ENCODE assay signal across 8 cellular contexts in the genomic region with DNA sequence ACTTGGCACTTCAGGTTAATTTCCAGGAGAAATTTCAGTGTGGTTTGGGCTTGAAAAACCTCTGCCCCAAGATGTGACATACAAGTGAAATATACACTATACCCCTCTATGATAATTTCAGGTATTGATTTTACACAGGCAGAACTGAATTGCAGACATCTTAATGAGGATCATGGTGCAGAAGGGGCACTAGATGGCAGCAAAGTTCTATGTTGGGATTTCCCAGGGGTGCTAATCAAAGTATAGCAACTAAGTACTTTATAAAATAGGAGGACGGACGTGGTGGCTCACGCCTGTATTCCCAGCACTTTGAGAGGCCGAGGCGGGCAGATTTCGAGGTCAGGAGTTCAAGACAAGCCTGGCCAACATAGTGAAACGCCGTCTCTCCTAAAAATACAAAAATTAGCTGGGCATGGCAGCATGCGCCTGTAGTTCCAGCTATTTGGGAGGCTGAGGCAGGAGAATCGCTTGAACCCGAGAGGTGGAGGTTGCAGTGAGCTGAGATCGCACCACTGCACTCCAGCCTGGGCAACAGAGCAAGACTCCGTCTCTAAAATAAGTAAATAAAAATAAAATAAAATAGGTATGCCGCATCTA.
DNase-seq lines count a peak whose midpoint lies in the region; ATAC-seq lines count a peak whose summit lies in the region.

No MANE protein-coding gene starts in this region.

- ATAC-seq in GM19463 (IDR thresholded peaks at IDR 0.05; ENCODE audit: unreplicated experiment): peak; percentile 73
- ATAC-seq in HG03442 (IDR thresholded peaks at IDR 0.05; ENCODE audit: unreplicated experiment): peak; percentile 96

- DNase-seq in COLO668 (lab: John Stamatoyannopoulos, UW; ENCODE audit: unreplicated experiment) (peak; percentile 57), NCI-H524 treated with DMSO at 0.1 percent for 48 hours (lab: John Stamatoyannopoulos, UW) (peak; percentile 5), cerebellar cortex (ENCODE audit: low spot score) (peak; percentile 54), kidney glomerular epithelial cell (lab: John Stamatoyannopoulos, UW) (peak; percentile 68)
- DNase-seq in activated CD4-positive, alpha-beta T cell treated with anti-CD3 and anti-CD28 coated beads for 24 hours (ENCODE audit: low read depth in 2 of 2): peak; percentile 38 to 49
- peak; percentile 37 to 47 for DNase-seq in stimulated activated CD4-positive, alpha-beta T cell treated with anti-CD3 and anti-CD28 coated beads, Interleukin-4, amount 100 ng/mL, for 48 hours (ENCODE audit: low read depth in 2 of 2)

Comparison
In these comparisons a context has a peak if more than half of its experiments do, and no peak if none do; other contexts are left out.
1. Peak in every context shown above with its lines: DNase-seq and ATAC-seq.
2. DNase-seq: peak in every context shown above with its lines; median percentile 68 in kidney glomerular epithelial cell; 57 in COLO668; 54 in cerebellar cortex; 44 in activated CD4-positive, alpha-beta T cell treated with anti-CD3 and anti-CD28 coated beads for 24 hours; 42 in stimulated activated CD4-positive, alpha-beta T cell treated with anti-CD3 and anti-CD28 coated beads, Interleukin-4, amount 100 ng/mL, for 48 hours; 5 in NCI-H524 treated with DMSO at 0.1 percent for 48 hours.